Comparison of ENCODE assay signal across 25 cellular contexts in genomic region chr14:31426663-31427062, GRCh38. TPM values are rescaled to one million over a fixed set of nuclear protein-coding genes. Genes with fewer than 3 reads are reported as not detected.
DNase-seq lines count a peak whose midpoint lies in the region; ATAC-seq, FAIRE-seq and TF ChIP-seq lines count a peak whose summit lies in the region.
"Had no signal": no experiment of that assay in that cellular context is flagged by ENCODE, and none has a peak within 500 bp of the region (broad histone marks: within the 10 kb centered on the region; RNA-seq: fewer than 3 reads in every experiment).

No MANE protein-coding gene starts in this region.

- H3K9ac ChIP-seq in endodermal cell (ENCODE audit: extremely low read depth, low read length, poor library complexity, severe bottlenecking), result no peak overlapping the region
- H3K9ac ChIP-seq: BLaER1 treated with 17β-estradiol and CSF1 and Interleukin-3, amounts not matched to agents 10 nM and 100 nM had no signal

- H3K4me3 Mint-ChIP-seq in GM23338 (peak overlapping the region; percentile 12; the same call in 1 of the 3 replicates), endodermal cell (no peak overlapping the region)
- H3K4me3 Mint-ChIP-seq: CD14-positive monocyte; CD4-positive, alpha-beta T cell; CD8-positive, alpha-beta memory T cell had no signal

- peak overlapping the region; percentile 82 for H3K27ac Mint-ChIP-seq in GM23338
- no peak overlapping the region for H3K27ac Mint-ChIP-seq in endodermal cell
- H3K27ac Mint-ChIP-seq: CD14-positive monocyte; CD4-positive, alpha-beta T cell; CD8-positive, alpha-beta memory T cell had no signal

- no peak overlapping the region for H3K4me3 ChIP-seq in GM23338
- no peak overlapping the region for H3K4me3 ChIP-seq in endodermal cell (ENCODE audit: low read length)
- H3K4me3 ChIP-seq in neuron (ENCODE audit: low read length), result no peak overlapping the region
- H3K4me3 ChIP-seq in spleen, result no peak overlapping the region
- H3K4me3 ChIP-seq: A549; BLaER1 treated with 17β-estradiol and CSF1 and Interleukin-3, amounts not matched to agents 10 nM and 100 nM had no signal

- H3K9me3 Mint-ChIP-seq in GM23338, result peaks cover 3% of the 10 kb centered on the region; the same call in 2 of the 3 replicates
- H3K9me3 Mint-ChIP-seq in endodermal cell, result no peaks in the 10 kb centered on the region
- H3K9me3 Mint-ChIP-seq: CD4-positive, alpha-beta T cell; CD8-positive, alpha-beta memory T cell had no signal

- peaks cover 3% of the 10 kb centered on the region; the same call in 1 of the 2 replicates for H3K9me2 ChIP-seq in GM23338 (ENCODE audit: insufficient read depth)

- no peaks in the 10 kb centered on the region for H3K4me1 ChIP-seq in GM23338 (ENCODE audit: insufficient read depth)
- no peaks in the 10 kb centered on the region for H3K4me1 ChIP-seq in endodermal cell (ENCODE audit: control insufficient read depth, insufficient read depth, low read length)
- peaks cover 8% of the 10 kb centered on the region for H3K4me1 ChIP-seq in neuron (ENCODE audit: insufficient read depth, low read length)
- peaks cover 0 to 8% (median 0%) of the 10 kb centered on the region in 6 donors for H3K4me1 ChIP-seq in spleen
- H3K4me1 ChIP-seq: A549; BLaER1 treated with 17β-estradiol and CSF1 and Interleukin-3, amounts not matched to agents 10 nM and 100 nM had no signal

- peaks cover 2% of the 10 kb centered on the region for H3K27me3 Mint-ChIP-seq in GM23338 (ENCODE audit: insufficient read depth, low read depth, poor library complexity)
- H3K27me3 Mint-ChIP-seq in endodermal cell (ENCODE audit: insufficient read depth), result no peaks in the 10 kb centered on the region
- H3K27me3 Mint-ChIP-seq: CD4-positive, alpha-beta T cell had no signal

- WGBS in endodermal cell (ENCODE audit: insufficient coverage in 1 of 2, insufficient read length in 1 of 2), 2 experiments, result 77% methylated on average over 2 of the region's 2 CpGs; no CpG with 5 or more reads in 1 of the 2 experiments
- WGBS in spleen, 5 donors, result 62 to 82% (median 73%) methylated on average over 2 of the region's 2 CpGs

- intact Hi-C loops in spleen (cut with DNase I; ENCODE audit: low total_unique reads), result no loop called here

- peak; percentile 13 for DNase-seq in GM23338 (ENCODE audit: low spot score)
- no peak for DNase-seq in HTR-8/SVneo (ENCODE audit: insufficient read length, low spot score)
- peak; percentile 50 for DNase-seq in endodermal cell
- no peak for DNase-seq in spleen
- DNase-seq: 8988T; ACHN; AML-193; BE2C; CD4-positive, alpha-beta T cell; CD8-positive, alpha-beta memory T cell; DMS 273 treated with DMSO at 0.1 percent for 48 hours; DMS79; EL; GDM1 had no signal

- H3K36me3 Mint-ChIP-seq in GM23338 (ENCODE audit: low read depth) (peaks cover 4% of the 10 kb centered on the region; the same call in 1 of the 3 replicates), endodermal cell (ENCODE audit: low read depth) (no peaks in the 10 kb centered on the region)
- H3K36me3 Mint-ChIP-seq: CD14-positive monocyte had no signal

- TF ChIP-seq CTCF in GM23338 (conservative IDR thresholded peaks at IDR 0.05; ENCODE audit: low read depth in 2 of 2) (no peak), endodermal cell (conservative IDR thresholded peaks at IDR 0.05) (no peak), spleen (IDR thresholded peaks at IDR 0.05 in 8 of 11, conservative IDR thresholded peaks at IDR 0.05 in 3 of 11) (no peak)

- no peaks in the 10 kb centered on the region for H3K9me3 ChIP-seq in endodermal cell (ENCODE audit: control insufficient read depth, low read length)
- no peaks in the 10 kb centered on the region for H3K9me3 ChIP-seq in neuron (ENCODE audit: low read length)
- peaks cover 0 to 1% (median 0%) of the 10 kb centered on the region in 8 donors for H3K9me3 ChIP-seq in spleen
- H3K9me3 ChIP-seq: A549, BE2C had no signal

- H3K27ac ChIP-seq in GM23338 (ENCODE audit: low read depth), result 0 out of 2 replicates have a peak overlapping the region, but pooled peaks have one; percentile 8
- H3K27ac ChIP-seq in endodermal cell (ENCODE audit: low read depth, low read length), result no peak overlapping the region
- H3K27ac ChIP-seq in spleen, result no peak overlapping the region
- H3K27ac ChIP-seq: A549; BLaER1 treated with 17β-estradiol and CSF1 and Interleukin-3, amounts not matched to agents 10 nM and 100 nM had no signal

- ATAC-seq in GM23338 (peak; percentile 59), GM21526 (IDR thresholded peaks at IDR 0.05; ENCODE audit: low FRiP score, unreplicated experiment) (no peak), GM21717 (IDR thresholded peaks at IDR 0.05; ENCODE audit: unreplicated experiment) (no peak)
- ATAC-seq: A549, HCT116 had no signal

- H3F3A ChIP-seq in GM23338 (replicated peaks; ENCODE audit: low read depth), result no peaks in the 10 kb centered on the region

- peak; percentile 74 for FAIRE-seq in HTR-8/SVneo (lab: Jason Lieb, UNC)
- FAIRE-seq: A549, D721Med, GM12891, GM19239, H54 had no signal

- no peak overlapping the region for H3K4me2 ChIP-seq in GM23338
- H3K4me2 ChIP-seq: A549; BLaER1 treated with 17β-estradiol and CSF1 and Interleukin-3, amounts not matched to agents 10 nM and 100 nM had no signal

- H2AFZ ChIP-seq in GM23338 (peak overlapping the region; percentile 57; the same call in 1 of the 2 replicates), neuron (ENCODE audit: low read depth, low read length) (peak overlapping the region; percentile 63)

- no peaks in the 10 kb centered on the region for H3K79me2 ChIP-seq in GM23338 (replicated peaks; ENCODE audit: insufficient read depth)

- TF ChIP-seq POLR2A in spleen (IDR thresholded peaks at IDR 0.05), result no peak

- H3K36me3 ChIP-seq in GM23338 (ENCODE audit: insufficient read depth) (no peaks in the 10 kb centered on the region), endodermal cell (ENCODE audit: control insufficient read depth, insufficient read depth, low read length) (no peaks in the 10 kb centered on the region), neuron (ENCODE audit: insufficient read depth, low read length) (no peaks in the 10 kb centered on the region), spleen (no peaks in the 10 kb centered on the region)
- H3K36me3 ChIP-seq: BE2C had no signal

- peaks cover 16% of the 10 kb centered on the region; the same call in 2 of the 3 replicates for H3K4me1 Mint-ChIP-seq in GM23338
- H3K4me1 Mint-ChIP-seq in endodermal cell, result peaks cover 8% of the 10 kb centered on the region
- H3K4me1 Mint-ChIP-seq: CD14-positive monocyte had no signal

- no peaks in the 10 kb centered on the region for H4K20me1 ChIP-seq in GM23338 (replicated peaks; ENCODE audit: insufficient read depth)
- H4K20me1 ChIP-seq: BLaER1 treated with 17β-estradiol and CSF1 and Interleukin-3, amounts not matched to agents 10 nM and 100 nM had no signal

- no peaks in the 10 kb centered on the region for H3K27me3 ChIP-seq in GM23338 (ENCODE audit: insufficient read depth)
- H3K27me3 ChIP-seq in endodermal cell (ENCODE audit: control insufficient read depth, insufficient read depth, low read length, poor library complexity, severe bottlenecking), result no peaks in the 10 kb centered on the region
- no peaks in the 10 kb centered on the region for H3K27me3 ChIP-seq in neuron (ENCODE audit: insufficient read depth, low read length)
- H3K27me3 ChIP-seq in spleen (replicated peaks in 1 of 7), result no peaks in the 10 kb centered on the region
- H3K27me3 ChIP-seq: BE2C; BLaER1 treated with 17β-estradiol and CSF1 and Interleukin-3, amounts not matched to agents 10 nM and 100 nM had no signal

TF ChIP-seq in GM23338, 12 proteins besides CTCF, POLR2A, EP300 and RAD21 (continues in another document):
- no peak for TF ChIP-seq STAT1 (IDR thresholded peaks at IDR 0.05; ENCODE audit: unreplicated experiment)
- TF ChIP-seq ZNF331 (CRISPR knock-in tag; IDR thresholded peaks at IDR 0.05; ENCODE audit: low read depth), result no peak

RNA-seq across cellular contexts. Expression of gene HEATR5A, which starts 6.3 kb away (rescaled TPM):
- total RNA-seq in GM23338 (2014; rRNA removed; shearing (Covaris generic)), result 21.6 and 25.8 TPM in 2 replicates
- 32.5 and 39.9 TPM in 2 replicates for polyA plus RNA-seq in GM23338 (2016; fragmentation: Nextera tagmentation; extraction: Ambion mirVana)
- total RNA-seq in endodermal cell, result 10 to 100 TPM; 31.7 to 36.4 TPM
- polyA plus RNA-seq in endodermal cell (2013, experiment 1 of 2), result 9.7 TPM
- polyA plus RNA-seq in endodermal cell (2013, experiment 2 of 2), result 10.4 TPM
- total RNA-seq in spleen, result 10 to 100 TPM; 22.1 to 52.2 (median 36.0) TPM
- 1 to 10 TPM; 4.4 to 7.5 (median 5.0) TPM for polyA plus RNA-seq in spleen

RNA-seq across cellular contexts. Expression of gene DTD2, which starts 30.6 kb away (rescaled TPM):
- total RNA-seq in GM23338 (2014; rRNA removed; shearing (Covaris generic)), result 37.5 and 39.0 TPM in 2 replicates
- polyA plus RNA-seq in GM23338 (2016; fragmentation: Nextera tagmentation; extraction: Ambion mirVana), result 6.3 and 8.6 TPM in 2 replicates
- 10 to 100 TPM; 12.7 to 14.9 TPM for total RNA-seq in endodermal cell
- 19.2 TPM for polyA plus RNA-seq in endodermal cell (2013, experiment 1 of 2)
- polyA plus RNA-seq in endodermal cell (2013, experiment 2 of 2), result 16.2 TPM
- 10 to 100 TPM; 14.2 to 27.7 (median 18.3) TPM for total RNA-seq in spleen
- polyA plus RNA-seq in spleen, result 10 to 100 TPM in 1 of 3 donors, 1 to 10 TPM in 2; 5.6 to 15.4 (median 9.8) TPM

Comparison
In these comparisons a context has a peak if more than half of its experiments do, and no peak if none do; other contexts are left out.
1. DNase-seq: peak in GM23338 (single experiment) and endodermal cell (single experiment); none in HTR-8/SVneo (single experiment) and spleen (single experiment).